ENCODE assay signal across 8 cellular contexts in the genomic region with DNA sequence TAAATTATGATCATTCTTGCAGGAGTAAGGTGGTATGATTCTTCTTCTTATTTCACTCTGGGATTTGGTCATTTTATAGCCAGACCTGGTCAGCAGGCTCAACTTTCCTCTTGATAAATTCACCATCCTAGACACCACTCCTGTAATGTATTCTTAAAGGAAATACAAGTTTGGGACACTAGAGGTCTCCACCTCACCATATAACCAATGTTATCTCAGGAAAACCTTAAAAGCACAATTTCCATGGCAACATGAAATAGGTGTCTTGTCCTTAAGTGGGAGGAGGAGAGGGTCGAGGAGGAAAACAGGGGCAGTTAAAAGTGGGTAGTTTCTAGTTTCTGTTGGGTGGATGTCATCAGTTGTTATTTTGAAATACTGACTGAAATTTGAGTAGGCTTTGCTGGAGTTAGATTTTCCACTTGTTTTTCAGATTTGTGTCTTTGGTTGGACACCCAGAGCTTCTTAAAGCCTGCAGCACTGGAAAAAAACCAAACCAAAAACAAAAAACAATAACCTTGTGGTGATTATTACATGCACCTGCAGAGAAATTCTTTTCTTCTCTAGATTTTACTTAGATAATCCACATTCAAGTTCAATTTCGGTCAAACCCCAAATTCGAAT.
DNase-seq lines count a peak whose midpoint lies in the region; TF ChIP-seq lines count a peak whose summit lies in the region.

No MANE protein-coding gene starts in this region.

- TF ChIP-seq CTCF in VCaP (conservative IDR thresholded peaks at IDR 0.05): peak; percentile 79

- peak; percentile 8 for DNase-seq in NCI-H345 (lab: John Stamatoyannopoulos, UW)
- DNase-seq in NCI-H345 treated with DMSO at 0.1 percent for 48 hours (lab: John Stamatoyannopoulos, UW; ENCODE audit: unreplicated experiment): no peak
- peak; percentile 34 for DNase-seq in KG1 (lab: John Stamatoyannopoulos, UW)
- DNase-seq in globus pallidus (ENCODE audit: low spot score): peak; percentile 65
- peak; percentile 80 for DNase-seq in pons (ENCODE audit: low spot score)
- DNase-seq in NCI-H446 treated with DMSO at 0.1 percent for 48 hours (lab: John Stamatoyannopoulos, UW): no peak
- no peak for DNase-seq in UCSD-AML1 (lab: John Stamatoyannopoulos, UW; ENCODE audit: unreplicated experiment)

- no peak overlapping the region for H3K27ac ChIP-seq in VCaP

Comparison
In these comparisons a context has a peak if more than half of its experiments do, and no peak if none do; other contexts are left out.
1. DNase-seq: peak in NCI-H345 (single experiment), KG1 (single experiment), globus pallidus (single experiment) and pons (single experiment); none in NCI-H345 treated with DMSO at 0.1 percent for 48 hours (single experiment), NCI-H446 treated with DMSO at 0.1 percent for 48 hours (single experiment) and UCSD-AML1 (single experiment).